ENCODE assay signal across 16 cellular contexts in the genomic region with DNA sequence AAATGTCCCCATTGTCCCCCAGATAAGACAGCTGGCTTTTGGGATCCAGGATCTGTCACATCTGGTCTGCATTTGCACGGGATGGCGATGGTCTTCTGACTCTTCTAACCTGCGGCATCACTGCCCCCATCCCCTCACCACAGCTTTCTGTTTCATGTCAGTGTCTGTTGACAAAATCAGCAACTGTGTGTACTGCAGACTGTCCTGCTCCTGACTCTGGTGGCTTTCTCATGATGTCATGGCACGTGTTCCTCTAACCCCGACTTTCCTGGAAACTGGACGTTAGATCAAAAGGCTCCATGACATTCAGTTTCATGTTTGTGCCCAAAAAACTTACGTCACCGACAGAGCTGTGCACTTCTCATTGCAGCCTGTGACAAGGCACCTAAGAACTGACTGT. TPM values are rescaled to one million over a fixed set of nuclear protein-coding genes. Genes with fewer than 3 reads are reported as not detected.
DNase-seq lines count a peak whose midpoint lies in the region; ATAC-seq, FAIRE-seq and TF ChIP-seq lines count a peak whose summit lies in the region.
"Had no signal": no experiment of that assay in that cellular context is flagged by ENCODE, and none has a peak within 500 bp of the region (broad histone marks: within the 10 kb centered on the region; RNA-seq: fewer than 3 reads in every experiment).

No MANE protein-coding gene starts in this region.

- H2AK5ac ChIP-seq in H1 (ENCODE audit: low read depth, low read length): no peak overlapping the region

- H3K14ac ChIP-seq in H1 (ENCODE audit: insufficient read length): no peak overlapping the region

- H3K79me1 ChIP-seq in H1 (ENCODE audit: low read depth, low read length): no peaks in the 10 kb centered on the region

- no peaks in the 10 kb centered on the region for H3K27me3 ChIP-seq in H1 (replicated peaks in 1 of 4; ENCODE audit: control insufficient read depth in 3 of 4, extremely low read depth in 1 of 4, insufficient read depth in 3 of 4, low read length in 3 of 4)
- H3K27me3 ChIP-seq in osteoblast (ENCODE audit: insufficient read depth, low read length): no peaks in the 10 kb centered on the region
- H3K27me3 ChIP-seq: BLaER1 had no signal

- no peaks in the 10 kb centered on the region for H3K9me3 ChIP-seq in H1 (ENCODE audit: insufficient read depth in 2 of 2, low read depth in 1 of 2, low read length in 1 of 2)
- no peaks in the 10 kb centered on the region for H3K9me3 ChIP-seq in osteoblast (ENCODE audit: low read depth, low read length)

- no peak overlapping the region for H2AFZ ChIP-seq in H1 (ENCODE audit: low read length)
- H2AFZ ChIP-seq in osteoblast (ENCODE audit: low read length): no peak overlapping the region

- H2BK12ac ChIP-seq in H1 (ENCODE audit: low read depth, low read length): no peak overlapping the region

- H3K18ac ChIP-seq in H1 (ENCODE audit: extremely low read depth, low read length): no peak overlapping the region

- H2BK120ac ChIP-seq in H1 (replicated peaks; ENCODE audit: low read depth, low read length): no peak overlapping the region

- H3K4me2 ChIP-seq in H1 (ENCODE audit: insufficient read depth in 1 of 2, low read depth in 2 of 2, low read length in 2 of 2) (no peak overlapping the region), osteoblast (ENCODE audit: insufficient read depth, low read length) (no peak overlapping the region)

- TF ChIP-seq EP300 in H1 (IDR thresholded peaks at IDR 0.05; ENCODE audit: borderline replicate concordance in 1 of 2, low read depth in 2 of 2, low read length in 2 of 2): no peak

- H4K8ac ChIP-seq in H1 (ENCODE audit: extremely low read depth, insufficient read depth, low read length): no peak overlapping the region

- H3K36me3 ChIP-seq in H1 (ENCODE audit: control insufficient read depth in 2 of 4, insufficient read depth in 4 of 4, low read length in 3 of 4) (no peaks in the 10 kb centered on the region), osteoblast (ENCODE audit: insufficient read depth, low read length) (peaks cover 27% of the 10 kb centered on the region)

- WGBS in H1 (ENCODE audit: extremely low coverage in 1 of 2, insufficient coverage in 1 of 2, insufficient read length in 1 of 2, insufficient replicate concordance in 2 of 2, low coverage in 1 of 2, low lambda C conversion rate in 2 of 2, missing lambda C conversion rate in 1 of 2), 2 experiments: 91% methylated on average over 8 of the region's 8 CpGs; no CpG with 5 or more reads in 1 of the 2 experiments

- TF ChIP-seq CTCF in RWPE1 (conservative IDR thresholded peaks at IDR 0.05; ENCODE audit: low read depth) (no peak), H1 (IDR thresholded peaks at IDR 0.05; ENCODE audit: control extremely low read depth in 1 of 3, insufficient read depth in 1 of 3, low read depth in 1 of 3, low read length in 3 of 3) (no peak), osteoblast (IDR thresholded peaks at IDR 0.05; ENCODE audit: extremely low read depth, low read depth, low read length) (no peak)

- H3K4me3 ChIP-seq in H1 (ENCODE audit: extremely low read depth in 1 of 4, insufficient read depth in 2 of 4, low read depth in 3 of 4, low read length in 4 of 4) (no peak overlapping the region), osteoblast (ENCODE audit: insufficient read depth, low read length) (no peak overlapping the region)
- H3K4me3 ChIP-seq: BLaER1 had no signal

- POLR2A ChIA-PET in RWPE1 (lab: Yijun Ruan, JAX; ENCODE audit: low non-redundant PET): no interaction called here
- POLR2A ChIA-PET in H1 (lab: Charles Lee; ENCODE audit: partially characterized antibody): no interaction called here

- no peaks in the 10 kb centered on the region for H3K79me2 ChIP-seq in H1 (ENCODE audit: control insufficient read depth in 1 of 2, insufficient read depth in 2 of 2, low read length in 2 of 2)
- H3K79me2 ChIP-seq in osteoblast (ENCODE audit: insufficient read depth, low read length): no peaks in the 10 kb centered on the region

- no peak overlapping the region for H2BK5ac ChIP-seq in H1 (ENCODE audit: low read depth, low read length)

- CTCF ChIA-PET in RWPE1 (lab: Yijun Ruan, JAX): interaction anchor here (0.9 kb wide), 1 partner anchor 22 kb away, joined by 4 read pairs; no protein-coding TSS in a partner anchor
- CTCF ChIA-PET in H1 (lab: Charles Lee; ENCODE audit: partially characterized antibody): interaction anchor here (1.7 to 2.2 kb wide), 2 partner anchors 17 to 21 kb away, joined by 4 to 13 read pairs; no protein-coding TSS in a partner anchor

- H4K20me1 ChIP-seq in H1 (replicated peaks in 1 of 2; ENCODE audit: control insufficient read depth in 1 of 2, insufficient read depth in 2 of 2, low read length in 2 of 2): peaks cover 2 to 4% of the 10 kb centered on the region in 2 experiments
- no peaks in the 10 kb centered on the region for H4K20me1 ChIP-seq in osteoblast (ENCODE audit: insufficient read depth, low read length)

- peak overlapping the region; percentile 69 for H3K4ac ChIP-seq in H1 (replicated peaks; ENCODE audit: insufficient read length, low read depth, low read length)

- FAIRE-seq in H1 (lab: Jason Lieb, UNC): no peak
- FAIRE-seq: GM12891 had no signal

- no peak for ATAC-seq in HG03565 (IDR thresholded peaks at IDR 0.05; ENCODE audit: unreplicated experiment)
- ATAC-seq in HG02642 (IDR thresholded peaks at IDR 0.05; ENCODE audit: poor library complexity, unreplicated experiment): no peak
- ATAC-seq in GM19351 (IDR thresholded peaks at IDR 0.05; ENCODE audit: unreplicated experiment): no peak

- DNase-seq in CD1c-positive myeloid dendritic cell (ENCODE audit: extremely low spot score) (peak; percentile 75), RWPE1 (ENCODE audit: low spot score) (no peak), H1 (ENCODE audit: low read depth in 1 of 2, low spot score in 2 of 2) (no peak), osteoblast (ENCODE audit: insufficient read length, low spot score, missing footprints) (peak; percentile 14), ecto neural progenitor cell (ENCODE audit: low spot score) (no peak)
- DNase-seq: activated CD4-positive, alpha-beta T cell treated with anti-CD3 and anti-CD28 coated beads for 4 hours; activated naive CD4-positive, alpha-beta T cell; central memory CD4-positive, alpha-beta T cell; NCI-H2081 treated with DMSO at 0.1 percent for 48 hours; NK-92 treated with Interleukin-12 subunit alpha and Interleukin-12 subunit beta, amount 100 ng/mL, for 24 hours; stimulated activated CD4-positive, alpha-beta T cell treated with anti-CD3 and anti-CD28 coated beads, Interleukin-2, amount 100 ng/mL, for 24 hours had no signal

- H4K5ac ChIP-seq in H1 (ENCODE audit: insufficient read length, low read depth, low read length): no peak overlapping the region

- H3K27ac ChIP-seq in RWPE1 (peak overlapping the region; percentile 97), H1 (ENCODE audit: low read depth, low read length) (no peak overlapping the region), osteoblast (ENCODE audit: low read depth, low read length) (no peak overlapping the region)

- no peak overlapping the region for H3K9ac ChIP-seq in H1 (replicated peaks in 1 of 4; ENCODE audit: extremely low read depth in 1 of 4, low read depth in 3 of 4, low read length in 3 of 4)

- no peak overlapping the region for H3K23ac ChIP-seq in H1 (ENCODE audit: insufficient read length)

- H3K56ac ChIP-seq in H1 (replicated peaks; ENCODE audit: insufficient read length, low read depth, low read length): no peak overlapping the region

- H3K23me2 ChIP-seq in H1 (ENCODE audit: low read depth, low read length): peaks cover 7% of the 10 kb centered on the region; the same call in 1 of the 2 replicates

- no peak for TF ChIP-seq RAD21 in H1 (IDR thresholded peaks at IDR 0.05 in 1 of 2, conservative IDR thresholded peaks at IDR 0.05 in 1 of 2; ENCODE audit: low read depth in 2 of 2, low read length in 2 of 2)

- H4K91ac ChIP-seq in H1 (replicated peaks; ENCODE audit: insufficient read length, low read length): no peak overlapping the region

- H2BK15ac ChIP-seq in H1 (ENCODE audit: low read length): no peak overlapping the region

- TF ChIP-seq POLR2A in H1 (IDR thresholded peaks at IDR 0.05; ENCODE audit: control extremely low read depth in 1 of 2, low read depth in 2 of 2, low read length in 2 of 2): no peak

- no peak overlapping the region for H2BK20ac ChIP-seq in H1 (ENCODE audit: low read length)

- H3K4me1 ChIP-seq in H1 (replicated peaks in 1 of 4; ENCODE audit: control insufficient read depth in 3 of 4, insufficient read depth in 4 of 4, low read length in 3 of 4) (peaks cover 0 to 4% (median 2%) of the 10 kb centered on the region in 4 experiments; a peak in 2 of 7 replicates), osteoblast (ENCODE audit: insufficient read depth, low read length) (peaks cover 14% of the 10 kb centered on the region)

TF ChIP-seq in H1, 55 proteins besides CTCF, POLR2A, EP300 and RAD21:
- TF ChIP-seq BRCA1 (IDR thresholded peaks at IDR 0.05; ENCODE audit: low read depth, low read length) (no peak), FOSL1 (IDR thresholded peaks at IDR 0.05; ENCODE audit: insufficient read depth, low read depth, low read length) (no peak)
- TF ChIP-seq, protein P1, sequence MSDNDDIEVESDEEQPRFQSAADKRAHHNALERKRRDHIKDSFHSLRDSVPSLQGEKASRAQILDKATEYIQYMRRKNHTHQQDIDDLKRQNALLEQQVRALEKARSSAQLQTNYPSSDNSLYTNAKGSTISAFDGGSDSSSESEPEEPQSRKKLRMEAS (IDR thresholded peaks at IDR 0.05): no peak

RNA-seq across cellular contexts. Expression of a gene that starts 30.1 kb away (rescaled TPM):
- total RNA-seq in H1 (2021; fragmentation: NEBNext Ultra II Directional; extraction: Animal tissue kit (Norgen Biotek cat#: 25700)): 10.6 and 11.6 TPM in 2 replicates
- 38.0 and 39.5 TPM in 2 replicates for polyA plus RNA-seq in H1 (2011; rRNA removed)
- polyA plus RNA-seq in H1 (2011; cell fraction: cytosol; rRNA removed): 23.2 TPM
- polyA plus RNA-seq in H1 (2011; cell fraction: nucleus; rRNA removed): 22.3 TPM
- polyA plus RNA-seq in H1 (2012, experiment 1 of 2): 11.1 to 18.8 TPM (median 16.3 TPM) in 4 replicates
- 20.5 TPM for polyA plus RNA-seq in H1 (2012, experiment 2 of 2)
- 26.2 TPM for polyA plus RNA-seq in H1 (2013, experiment 1 of 2)
- polyA plus RNA-seq in H1 (2013, experiment 2 of 2): 24.6 TPM
- 16.1 and 18.7 TPM in 2 replicates for polyA minus RNA-seq in H1 (2011; rRNA and poly(A)+ RNA removed)
- polyA minus RNA-seq in H1 (2011; cell fraction: cytosol; rRNA and poly(A)+ RNA removed): 11.2 TPM
- 9.8 TPM for polyA minus RNA-seq in H1 (2011; cell fraction: nucleus; rRNA and poly(A)+ RNA removed)
- total RNA-seq in osteoblast: 11.6 and 15.3 TPM in 2 replicates

Comparison
In these comparisons a context has a peak if more than half of its experiments do, and no peak if none do; other contexts are left out.
1. DNase-seq: peak in CD1c-positive myeloid dendritic cell (single experiment) and osteoblast (single experiment); none in RWPE1 (single experiment), H1 (0 of 2) and ecto neural progenitor cell (single experiment).